Comparison of ENCODE assay signal across 8 cellular contexts in genomic region chr9:14271078-14271673, GRCh38. TPM values are rescaled to one million over a fixed set of nuclear protein-coding genes. Genes with fewer than 3 reads are reported as not detected.
DNase-seq lines count a peak whose midpoint lies in the region; ATAC-seq and TF ChIP-seq lines count a peak whose summit lies in the region.

No MANE protein-coding gene starts in this region.

- TF ChIP-seq POLR2A in esophagus squamous epithelium (IDR thresholded peaks at IDR 0.05) (no peak), GM18505 (IDR thresholded peaks at IDR 0.05; ENCODE audit: borderline replicate concordance, extremely low read depth, insufficient read depth, insufficient read length) (no peak)

- no peaks in the 10 kb centered on the region for H3K36me3 ChIP-seq in esophagus squamous epithelium
- H3K36me3 ChIP-seq in neural progenitor cell = no peaks in the 10 kb centered on the region

- no peaks in the 10 kb centered on the region for H4K20me1 ChIP-seq in neural progenitor cell (ENCODE audit: low read depth)

- H3K27me3 Mint-ChIP-seq in neural progenitor cell (ENCODE audit: insufficient read depth, low read depth) = no peaks in the 10 kb centered on the region

- H3K9me3 ChIP-seq in esophagus squamous epithelium (no peaks in the 10 kb centered on the region), neural progenitor cell (ENCODE audit: low read depth) (no peaks in the 10 kb centered on the region)

- H3K9me3 Mint-ChIP-seq in neural progenitor cell = no peaks in the 10 kb centered on the region

- peak overlapping the region in 3 of 4 donors; percentile 17 to 25 (median 17) for H3K27ac ChIP-seq in esophagus squamous epithelium
- no peak overlapping the region for H3K27ac ChIP-seq in neural progenitor cell

- H3K4me2 ChIP-seq in neural progenitor cell = no peak overlapping the region

- 27 to 31% methylated on average over 7 of the region's 7 CpGs for WGBS in esophagus squamous epithelium, 2 donors

- H3K4me1 ChIP-seq in esophagus squamous epithelium = peaks cover 9 to 57% (median 29%) of the 10 kb centered on the region in 3 donors
- peaks cover 26% of the 10 kb centered on the region for H3K4me1 ChIP-seq in neural progenitor cell

- H2AFZ ChIP-seq in neural progenitor cell (replicated peaks) = peak overlapping the region; percentile 51

- H3K27me3 ChIP-seq in esophagus squamous epithelium (no peaks in the 10 kb centered on the region), neural progenitor cell (no peaks in the 10 kb centered on the region)

- peaks cover 31% of the 10 kb centered on the region for H3K4me1 Mint-ChIP-seq in neural progenitor cell

- peak; percentile 59 for DNase-seq in DMS79 (lab: John Stamatoyannopoulos, UW)
- peak; percentile 96 for DNase-seq in NCI-H748 (lab: John Stamatoyannopoulos, UW; ENCODE audit: unreplicated experiment)
- no peak for DNase-seq in esophagus squamous epithelium (lab: John Stamatoyannopoulos, UW)
- peak; percentile 43 for DNase-seq in neural progenitor cell (ENCODE audit: low spot score)
- no peak for DNase-seq in stimulated activated CD4-positive, alpha-beta T cell treated with anti-CD3 and anti-CD28 coated beads, Interleukin-1b, Interleukin-23, amount 100 ng/mL, for 48 hours
- DNase-seq in Kasumi-1 (lab: John Stamatoyannopoulos, UW) = no peak

- no peak overlapping the region for H3K9ac ChIP-seq in neural progenitor cell

- ATAC-seq in HG02642 (IDR thresholded peaks at IDR 0.05; ENCODE audit: poor library complexity, unreplicated experiment) (no peak), GM18505 (IDR thresholded peaks at IDR 0.05; ENCODE audit: unreplicated experiment) (no peak)

- no peak overlapping the region for H3K27ac Mint-ChIP-seq in neural progenitor cell

- H3K79me2 ChIP-seq in neural progenitor cell (ENCODE audit: low read depth) = no peaks in the 10 kb centered on the region

- H3K4me3 ChIP-seq in esophagus squamous epithelium (no peak overlapping the region), neural progenitor cell (no peak overlapping the region)

- no peaks in the 10 kb centered on the region for H3K36me3 Mint-ChIP-seq in neural progenitor cell

- no peak overlapping the region for H3K4me3 Mint-ChIP-seq in neural progenitor cell

- no peaks in the 10 kb centered on the region for H3F3A ChIP-seq in neural progenitor cell (ENCODE audit: low read depth)

- intact Hi-C loops in esophagus squamous epithelium (cut with DNase I) = no loop called here

- TF ChIP-seq CTCF in esophagus squamous epithelium (IDR thresholded peaks at IDR 0.05) (no peak), neural progenitor cell (IDR thresholded peaks at IDR 0.05) (no peak)

RNA-seq across cellular contexts. Expression of gene NFIB, which starts 42.8 kb away (rescaled TPM):
- 10 to 100 TPM; 16.8 to 38.1 (median 23.0) TPM for total RNA-seq in esophagus squamous epithelium
- 0.30 and 0.40 TPM in 2 replicates for total RNA-seq in neural progenitor cell (ENCODE audit: low replicate concordance)

Comparison
In these comparisons a context has a peak if more than half of its experiments do, and no peak if none do; other contexts are left out.
1. DNase-seq: peak in DMS79 (single experiment), NCI-H748 (single experiment) and neural progenitor cell (single experiment); none in esophagus squamous epithelium (single experiment), stimulated activated CD4-positive, alpha-beta T cell treated with anti-CD3 and anti-CD28 coated beads, Interleukin-1b, Interleukin-23, amount 100 ng/mL, for 48 hours (single experiment) and Kasumi-1 (0 of 2).
2. RNA of gene NFIB, which starts 42.8 kb away (total RNA-seq): 16.8 to 38.1 TPM in esophagus squamous epithelium; 0.30 to 0.40 TPM in neural progenitor cell; every median in the first group is over 10 times any median in the second.